1 cellular context compared by ENCODE assay signal in the genomic region with DNA sequence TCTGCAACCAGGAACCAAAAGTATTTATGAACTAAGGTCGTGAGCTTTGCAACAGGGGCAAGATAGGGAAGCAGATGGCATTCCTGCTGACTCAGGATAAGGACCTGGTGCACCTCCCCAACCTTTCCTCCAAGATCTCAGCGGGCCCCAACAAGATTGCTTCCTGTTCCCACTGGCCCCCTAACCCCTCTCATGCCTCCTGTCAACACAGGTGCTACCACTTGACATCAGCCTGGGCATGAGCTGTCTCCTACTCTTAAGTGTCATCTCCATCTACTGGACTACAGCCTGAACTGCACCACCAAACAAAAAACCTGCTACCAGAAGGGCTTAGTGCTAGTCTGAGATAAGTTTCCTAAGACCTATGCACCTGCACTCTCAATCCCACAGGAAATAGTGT.
A peak's percentile ranks its signal among the peaks of the same experiment; 100 is the strongest.
TF ChIP-seq lines count a peak whose summit lies in the region.

No MANE protein-coding gene starts in this region.

TF ChIP-seq in H1, 55 proteins besides CTCF, POLR2A, EP300 and RAD21:
- no peak for TF ChIP-seq CHD7 (IDR thresholded peaks at IDR 0.05; ENCODE audit: insufficient replicate concordance, low read length)
- no peak for TF ChIP-seq TBP (IDR thresholded peaks at IDR 0.05; ENCODE audit: low read depth, low read length)
- TF ChIP-seq, protein P1, sequence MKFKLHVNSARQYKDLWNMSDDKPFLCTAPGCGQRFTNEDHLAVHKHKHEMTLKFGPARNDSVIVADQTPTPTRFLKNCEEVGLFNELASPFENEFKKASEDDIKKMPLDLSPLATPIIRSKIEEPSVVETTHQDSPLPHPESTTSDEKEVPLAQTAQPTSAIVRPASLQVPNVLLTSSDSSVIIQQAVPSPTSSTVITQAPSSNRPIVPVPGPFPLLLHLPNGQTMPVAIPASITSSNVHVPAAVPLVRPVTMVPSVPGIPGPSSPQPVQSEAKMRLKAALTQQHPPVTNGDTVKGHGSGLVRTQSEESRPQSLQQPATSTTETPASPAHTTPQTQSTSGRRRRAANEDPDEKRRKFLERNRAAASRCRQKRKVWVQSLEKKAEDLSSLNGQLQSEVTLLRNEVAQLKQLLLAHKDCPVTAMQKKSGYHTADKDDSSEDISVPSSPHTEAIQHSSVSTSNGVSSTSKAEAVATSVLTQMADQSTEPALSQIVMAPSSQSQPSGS (IDR thresholded peaks at IDR 0.05; ENCODE audit: low read length) = no peak
- TF ChIP-seq POLR2AphosphoS5 (IDR thresholded peaks at IDR 0.05; ENCODE audit: low read depth, low read length) = no peak; the same call in 1 of the 2 replicates
- TF ChIP-seq TAF1 (IDR thresholded peaks at IDR 0.05; ENCODE audit: low read depth, low read length) = no peak
- TF ChIP-seq NANOG (IDR thresholded peaks at IDR 0.05; ENCODE audit: insufficient read depth, low read depth, low read length, poor library complexity, severe bottlenecking) = no peak
- no peak for TF ChIP-seq SUZ12 (IDR thresholded peaks at IDR 0.05; ENCODE audit: low read length)
- peak; percentile 80 for TF ChIP-seq MAFK (IDR thresholded peaks at IDR 0.05; ENCODE audit: low read depth, low read length)
- TF ChIP-seq RFX5 (IDR thresholded peaks at IDR 0.05; ENCODE audit: borderline replicate concordance, low read depth, low read length) = no peak
- TF ChIP-seq PHF8 (conservative IDR thresholded peaks at IDR 0.05; ENCODE audit: low read depth, low read length) = no peak
- TF ChIP-seq TCF12 (IDR thresholded peaks at IDR 0.05; ENCODE audit: low read depth, low read length) = peak; percentile 91
- no peak for TF ChIP-seq TAF7 (optimal IDR thresholded peaks at IDR 0.05; ENCODE audit: borderline replicate concordance, low read depth, low read length)
- no peak for TF ChIP-seq POU5F1 (IDR thresholded peaks at IDR 0.05; ENCODE audit: low read depth, low read length)
- TF ChIP-seq CHD1 (IDR thresholded peaks at IDR 0.05; ENCODE audit: low read depth, low read length) = no peak
- TF ChIP-seq EGR1 (IDR thresholded peaks at IDR 0.05; ENCODE audit: borderline replicate concordance, low read depth, low read length) = no peak
- no peak for TF ChIP-seq RNF2 (IDR thresholded peaks at IDR 0.05; ENCODE audit: borderline replicate concordance, low read depth, low read length, missing control alignments, poor library complexity, severe bottlenecking)
- TF ChIP-seq SP4 (IDR thresholded peaks at IDR 0.05; ENCODE audit: low read length) = no peak
- TF ChIP-seq BRCA1 (IDR thresholded peaks at IDR 0.05; ENCODE audit: low read depth, low read length) = no peak
- TF ChIP-seq CBX8 (IDR thresholded peaks at IDR 0.05; ENCODE audit: borderline replicate concordance, low read depth, low read length) = no peak
- TF ChIP-seq SRF (IDR thresholded peaks at IDR 0.05; ENCODE audit: low read depth, low read length) = no peak
- peak; percentile 72 for TF ChIP-seq SAP30 (IDR thresholded peaks at IDR 0.05; ENCODE audit: insufficient read depth, insufficient replicate concordance, low read length)
- peak; percentile 68 for TF ChIP-seq MAX (IDR thresholded peaks at IDR 0.05)
- no peak for TF ChIP-seq SP1 (IDR thresholded peaks at IDR 0.05; ENCODE audit: low read depth, low read length)
- TF ChIP-seq ZNF274 (IDR thresholded peaks at IDR 0.05; ENCODE audit: borderline replicate concordance, extremely low read depth, low read length) = no peak
- peak; percentile 79 for TF ChIP-seq BACH1 (IDR thresholded peaks at IDR 0.05; ENCODE audit: low read length)
- no peak for TF ChIP-seq CTBP2 (IDR thresholded peaks at IDR 0.05; ENCODE audit: borderline replicate concordance, insufficient read depth, insufficient read length, low read length)
- TF ChIP-seq EZH2 (IDR thresholded peaks at IDR 0.05; ENCODE audit: low read depth, low read length, severe bottlenecking) = no peak
- no peak for TF ChIP-seq CBX5 (IDR thresholded peaks at IDR 0.05; ENCODE audit: low read depth, low read length)
- no peak for TF ChIP-seq RBBP5 (IDR thresholded peaks at IDR 0.05; ENCODE audit: borderline replicate concordance, low read depth, low read length)
- TF ChIP-seq BCL11A (IDR thresholded peaks at IDR 0.05; ENCODE audit: low read depth in 2 of 2, low read length in 2 of 2) = no peak
- TF ChIP-seq, protein P2, sequence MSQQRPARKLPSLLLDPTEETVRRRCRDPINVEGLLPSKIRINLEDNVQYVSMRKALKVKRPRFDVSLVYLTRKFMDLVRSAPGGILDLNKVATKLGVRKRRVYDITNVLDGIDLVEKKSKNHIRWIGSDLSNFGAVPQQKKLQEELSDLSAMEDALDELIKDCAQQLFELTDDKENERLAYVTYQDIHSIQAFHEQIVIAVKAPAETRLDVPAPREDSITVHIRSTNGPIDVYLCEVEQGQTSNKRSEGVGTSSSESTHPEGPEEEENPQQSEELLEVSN (IDR thresholded peaks at IDR 0.05) = no peak
- TF ChIP-seq CEBPB (IDR thresholded peaks at IDR 0.05; ENCODE audit: low read depth, low read length) = no peak
- TF ChIP-seq KDM4A (IDR thresholded peaks at IDR 0.05; ENCODE audit: low read depth, low read length, severe bottlenecking) = no peak
- no peak for TF ChIP-seq CREB1 (IDR thresholded peaks at IDR 0.05)
- no peak for TF ChIP-seq GABPA (IDR thresholded peaks at IDR 0.05; ENCODE audit: borderline replicate concordance, insufficient read depth, low read length)
- TF ChIP-seq HDAC6 (IDR thresholded peaks at IDR 0.05; ENCODE audit: low read depth, low read length) = no peak
- no peak for TF ChIP-seq GTF2F1 (IDR thresholded peaks at IDR 0.05; ENCODE audit: borderline replicate concordance, low read depth, low read length)
- TF ChIP-seq KDM1A (IDR thresholded peaks at IDR 0.05; ENCODE audit: borderline replicate concordance, low read length) = no peak
- no peak for TF ChIP-seq ASH2L (IDR thresholded peaks at IDR 0.05; ENCODE audit: low read length)
- peak; percentile 94 to 95 for TF ChIP-seq SIN3A (conservative IDR thresholded peaks at IDR 0.05 in 1 of 2, IDR thresholded peaks at IDR 0.05 in 1 of 2; ENCODE audit: low read depth in 1 of 2, low read length in 2 of 2)
- TF ChIP-seq SP2 (IDR thresholded peaks at IDR 0.05; ENCODE audit: low read length) = no peak
- no peak for TF ChIP-seq JUN (IDR thresholded peaks at IDR 0.05; ENCODE audit: low read depth, low read length)
- TF ChIP-seq NRF1 (IDR thresholded peaks at IDR 0.05; ENCODE audit: low read depth, low read length) = no peak
- TF ChIP-seq SIRT6 (IDR thresholded peaks at IDR 0.05; ENCODE audit: low read length) = no peak
